ENCODE assay signal across 8 cellular contexts in genomic region chr1:209190591-209191241, GRCh38.
DNase-seq lines count a peak whose midpoint lies in the region; ATAC-seq, FAIRE-seq and TF ChIP-seq lines count a peak whose summit lies in the region.

No MANE protein-coding gene starts in this region.

- CTCF ChIA-PET in H1 (lab: Charles Lee; ENCODE audit: partially characterized antibody), result interaction anchor here (0.6 to 4.8 kb wide), 32 partner anchors 8 to 894 kb away, joined by 3 to 36 read pairs (median 3); no protein-coding TSS in a partner anchor

- H4K8ac ChIP-seq in H1 (ENCODE audit: extremely low read depth, insufficient read depth, low read length), result no peak overlapping the region

- H3K27me3 ChIP-seq in H1 (replicated peaks in 1 of 4; ENCODE audit: control insufficient read depth in 3 of 4, extremely low read depth in 1 of 4, insufficient read depth in 3 of 4, low read length in 3 of 4), result no peaks in the 10 kb centered on the region

- peaks cover 8% of the 10 kb centered on the region for H3K4me1 Mint-ChIP-seq in neural crest cell

- no peak overlapping the region for H2AK5ac ChIP-seq in H1 (ENCODE audit: low read depth, low read length)

- FAIRE-seq in H1 (lab: Jason Lieb, UNC), result peak; percentile 93

- H3K27ac Mint-ChIP-seq in neural crest cell (ENCODE audit: unreplicated experiment), result no peak overlapping the region

- no peaks in the 10 kb centered on the region for H3K27me3 Mint-ChIP-seq in neural crest cell (ENCODE audit: low read depth)

- no peaks in the 10 kb centered on the region for H3K36me3 Mint-ChIP-seq in neural crest cell (ENCODE audit: low read depth)

- ATAC-seq in GM21381 (IDR thresholded peaks at IDR 0.05; ENCODE audit: unreplicated experiment), result peak; percentile 90
- ATAC-seq in HG03571 (IDR thresholded peaks at IDR 0.05; ENCODE audit: unreplicated experiment), result peak; percentile 87

- H3K9me3 ChIP-seq in H1 (ENCODE audit: insufficient read depth in 2 of 2, low read depth in 1 of 2, low read length in 1 of 2), result peaks cover 9 to 11% of the 10 kb centered on the region in 2 experiments

- H4K5ac ChIP-seq in H1 (ENCODE audit: insufficient read length, low read depth, low read length), result no peak overlapping the region

- no peaks in the 10 kb centered on the region for H3K23me2 ChIP-seq in H1 (ENCODE audit: low read depth, low read length)

- H3K27ac ChIP-seq in H1 (ENCODE audit: low read depth, low read length), result no peak overlapping the region

- H3K4ac ChIP-seq in H1 (replicated peaks; ENCODE audit: insufficient read length, low read depth, low read length), result no peak overlapping the region

- peaks cover 0 to 12% (median 6%) of the 10 kb centered on the region in 4 experiments; a peak in 4 of 7 replicates for H3K4me1 ChIP-seq in H1 (replicated peaks in 1 of 4; ENCODE audit: control insufficient read depth in 3 of 4, insufficient read depth in 4 of 4, low read length in 3 of 4)

- no peak overlapping the region for H2BK12ac ChIP-seq in H1 (ENCODE audit: low read depth, low read length)

- H2BK5ac ChIP-seq in H1 (ENCODE audit: low read depth, low read length), result peak overlapping the region; percentile 62; the same call in 1 of the 2 replicates

- TF ChIP-seq RAD21 in H1 (IDR thresholded peaks at IDR 0.05 in 1 of 2, conservative IDR thresholded peaks at IDR 0.05 in 1 of 2; ENCODE audit: low read depth in 2 of 2, low read length in 2 of 2), result peak; percentile 94 to 95

- TF ChIP-seq CTCF in H1 (IDR thresholded peaks at IDR 0.05; ENCODE audit: control extremely low read depth in 1 of 3, insufficient read depth in 1 of 3, low read depth in 1 of 3, low read length in 3 of 3), result peak; percentile 89 to 98 (median 95)
- TF ChIP-seq CTCF in neural crest cell (conservative IDR thresholded peaks at IDR 0.05), result peak; percentile 78

- no peak overlapping the region for H2BK120ac ChIP-seq in H1 (replicated peaks; ENCODE audit: low read depth, low read length)

- H3K18ac ChIP-seq in H1 (ENCODE audit: extremely low read depth, low read length), result no peak overlapping the region

- H3K9me3 Mint-ChIP-seq in neural crest cell, result peaks cover 4% of the 10 kb centered on the region

- POLR2A ChIA-PET in H1 (lab: Charles Lee; ENCODE audit: partially characterized antibody), result interaction anchor here (0.6 kb wide), 1 partner anchor 9 kb away, joined by 4 read pairs; no protein-coding TSS in a partner anchor

- 15% methylated on average over 12 of the region's 12 CpGs; no CpG with 5 or more reads in 1 of the 2 experiments for WGBS in H1 (ENCODE audit: extremely low coverage in 1 of 2, insufficient coverage in 1 of 2, insufficient read length in 1 of 2, insufficient replicate concordance in 2 of 2, low coverage in 1 of 2, low lambda C conversion rate in 2 of 2, missing lambda C conversion rate in 1 of 2), 2 experiments

- H3K4me2 ChIP-seq in H1 (ENCODE audit: insufficient read depth in 1 of 2, low read depth in 2 of 2, low read length in 2 of 2), result no peak overlapping the region

- TF ChIP-seq EP300 in H1 (IDR thresholded peaks at IDR 0.05; ENCODE audit: borderline replicate concordance in 1 of 2, low read depth in 2 of 2, low read length in 2 of 2), result no peak

- H3K23ac ChIP-seq in H1 (ENCODE audit: insufficient read length), result no peak overlapping the region

- TF ChIP-seq POLR2A in H1 (IDR thresholded peaks at IDR 0.05; ENCODE audit: control extremely low read depth in 1 of 2, low read depth in 2 of 2, low read length in 2 of 2), result no peak

- H2BK15ac ChIP-seq in H1 (ENCODE audit: low read length), result no peak overlapping the region

- H2BK20ac ChIP-seq in H1 (ENCODE audit: low read length), result 0 out of 2 replicates have a peak overlapping the region, but pooled peaks have one; percentile 50

- no peak overlapping the region for H4K91ac ChIP-seq in H1 (replicated peaks; ENCODE audit: insufficient read length, low read length)

- no peaks in the 10 kb centered on the region for H3K79me1 ChIP-seq in H1 (ENCODE audit: low read depth, low read length)

- H3K4me3 Mint-ChIP-seq in neural crest cell, result no peak overlapping the region

- no peak overlapping the region for H3K56ac ChIP-seq in H1 (replicated peaks; ENCODE audit: insufficient read length, low read depth, low read length)

- DNase-seq in SIG-M5 treated with dmso at 0.1 percent for 504 hours (lab: John Stamatoyannopoulos, UW; ENCODE audit: unreplicated experiment) (peak; percentile 60), SIG-M5 (lab: John Stamatoyannopoulos, UW) (no peak), OCI-M1 (lab: John Stamatoyannopoulos, UW) (peak; percentile 70), H1 (ENCODE audit: low read depth in 1 of 2, low spot score in 2 of 2) (peak; percentile 68 to 84), neural crest cell (ENCODE audit: low read depth, low spot score) (peak; percentile 61), GOT3 (lab: John Stamatoyannopoulos, UW) (no peak)

- H3K36me3 ChIP-seq in H1 (ENCODE audit: control insufficient read depth in 2 of 4, insufficient read depth in 4 of 4, low read length in 3 of 4), result peaks cover 0 to 3% (median 1%) of the 10 kb centered on the region in 4 experiments; a peak in 2 of 8 replicates

- H4K20me1 ChIP-seq in H1 (replicated peaks in 1 of 2; ENCODE audit: control insufficient read depth in 1 of 2, insufficient read depth in 2 of 2, low read length in 2 of 2), result no peaks in the 10 kb centered on the region

- no peak overlapping the region for H3K14ac ChIP-seq in H1 (ENCODE audit: insufficient read length)

- H2AFZ ChIP-seq in H1 (ENCODE audit: low read length), result peak overlapping the region; percentile 86; the same call in 1 of the 2 replicates

- no peak overlapping the region for H3K4me3 ChIP-seq in H1 (ENCODE audit: extremely low read depth in 1 of 4, insufficient read depth in 2 of 4, low read depth in 3 of 4, low read length in 4 of 4)

- no peak overlapping the region for H3K9ac ChIP-seq in H1 (replicated peaks in 1 of 4; ENCODE audit: extremely low read depth in 1 of 4, low read depth in 3 of 4, low read length in 3 of 4)

- no peaks in the 10 kb centered on the region for H3K79me2 ChIP-seq in H1 (ENCODE audit: control insufficient read depth in 1 of 2, insufficient read depth in 2 of 2, low read length in 2 of 2)

TF ChIP-seq in H1, 55 proteins besides CTCF, POLR2A, EP300 and RAD21:
- TF ChIP-seq CREB1 (IDR thresholded peaks at IDR 0.05) (0 out of 2 replicates have a peak, but pooled peaks have one; percentile 28), HDAC2 (IDR thresholded peaks at IDR 0.05; ENCODE audit: borderline replicate concordance in 1 of 2, low read depth in 2 of 2, low read length in 2 of 2) (0 out of 4 replicates have a peak, but pooled peaks of 1 of the 2 experiments have one; percentile 17), SP4 (IDR thresholded peaks at IDR 0.05; ENCODE audit: low read length) (no peak), SIX5 (IDR thresholded peaks at IDR 0.05; ENCODE audit: low read depth, low read length) (no peak), ATF2 (IDR thresholded peaks at IDR 0.05; ENCODE audit: low read length) (0 out of 2 replicates have a peak, but pooled peaks have one; percentile 54), POLR2AphosphoS5 (IDR thresholded peaks at IDR 0.05; ENCODE audit: low read depth, low read length) (no peak), YY1 (IDR thresholded peaks at IDR 0.05; ENCODE audit: low read depth, low read length) (peak; percentile 47; the same call in 1 of the 2 replicates)
- TF ChIP-seq, protein P1, sequence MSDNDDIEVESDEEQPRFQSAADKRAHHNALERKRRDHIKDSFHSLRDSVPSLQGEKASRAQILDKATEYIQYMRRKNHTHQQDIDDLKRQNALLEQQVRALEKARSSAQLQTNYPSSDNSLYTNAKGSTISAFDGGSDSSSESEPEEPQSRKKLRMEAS (IDR thresholded peaks at IDR 0.05), result peak; percentile 40; the same call in 1 of the 2 replicates

Comparison
In these comparisons a context has a peak if more than half of its experiments do, and no peak if none do; other contexts are left out.
1. DNase-seq: peak in SIG-M5 treated with dmso at 0.1 percent for 504 hours (single experiment), OCI-M1 (single experiment), H1 (2 of 2) and neural crest cell (single experiment); none in SIG-M5 (single experiment) and GOT3 (single experiment).